ENCODE assay signal across 25 cellular contexts in the genomic region with DNA sequence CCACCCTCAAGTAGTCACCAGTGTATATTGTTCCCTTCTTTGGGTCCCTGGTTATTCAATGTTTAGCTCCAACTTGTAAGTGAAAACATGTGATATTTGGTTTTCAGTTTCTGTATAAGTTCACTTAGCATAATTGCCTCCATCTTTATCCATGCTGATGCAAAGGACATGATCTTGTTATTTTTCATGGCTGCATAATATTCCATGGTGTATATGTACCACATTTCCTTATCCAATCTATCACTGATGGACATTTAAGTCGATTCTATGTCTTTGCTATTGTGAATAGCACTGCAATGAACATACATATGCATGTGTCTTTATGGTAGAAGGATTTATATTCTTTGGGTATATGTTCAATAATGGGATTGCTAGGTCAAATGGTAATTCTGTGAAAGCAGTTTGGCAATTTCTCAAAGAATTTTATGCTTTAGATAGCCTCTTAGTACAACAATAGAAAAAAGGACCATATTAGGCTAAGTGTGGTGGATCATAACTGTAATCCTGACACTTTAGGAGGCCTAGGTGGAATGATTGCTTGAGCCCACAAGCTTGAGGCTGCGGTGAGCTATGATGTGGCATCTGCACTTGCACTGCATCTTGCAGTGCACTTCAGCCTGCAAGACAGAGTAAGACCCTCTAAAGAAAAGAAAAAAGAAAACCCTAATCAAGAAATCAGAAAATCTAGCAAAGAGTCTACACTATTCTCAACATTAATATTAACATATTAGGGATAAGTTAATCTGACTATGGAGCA.
"Had no signal": no experiment of that assay in that cellular context is flagged by ENCODE, and none has a peak within 500 bp of the region (broad histone marks: within the 10 kb centered on the region; RNA-seq: fewer than 3 reads in every experiment).

No MANE protein-coding gene starts in this region.

- FAIRE-seq: islet of Langerhans, kidney had no signal

- H3K36me3 Mint-ChIP-seq: immature natural killer cell; naive thymus-derived CD4-positive, alpha-beta T cell; natural killer cell treated with Interleukin-12 subunit alpha and Interleukin-12 subunit beta and Interleukin-15 and Interleukin-18, amount 100 ng/mL, for 72 hours; stimulated activated naive B cell treated with anti-CD40 and anti-IgM and Interleukin-4, amounts not matched to agents 10 μg/mL and 1 μg/mL and 100 μg/mL, for 72 hours had no signal

- H3K4me2 ChIP-seq: smooth muscle cell had no signal

- H3K36me3 ChIP-seq: left lung, ovary, right atrium auricular region, right lobe of liver, stomach, thyroid gland, transverse colon, upper lobe of left lung had no signal

- H3K27ac Mint-ChIP-seq: immature natural killer cell; naive thymus-derived CD4-positive, alpha-beta T cell; natural killer cell treated with Interleukin-12 subunit alpha and Interleukin-12 subunit beta and Interleukin-15 and Interleukin-18, amount 100 ng/mL, for 72 hours; progenitor cell of endocrine pancreas; stimulated activated naive B cell treated with anti-CD40 and anti-IgM and Interleukin-4, amounts not matched to agents 10 μg/mL and 1 μg/mL and 100 μg/mL, for 72 hours had no signal

- H3K4me3 Mint-ChIP-seq: immature natural killer cell; naive thymus-derived CD4-positive, alpha-beta T cell; natural killer cell treated with Interleukin-12 subunit alpha and Interleukin-12 subunit beta and Interleukin-15 and Interleukin-18, amount 100 ng/mL, for 72 hours; stimulated activated naive B cell treated with anti-CD40 and anti-IgM and Interleukin-4, amounts not matched to agents 10 μg/mL and 1 μg/mL and 100 μg/mL, for 72 hours had no signal

- H3K27me3 Mint-ChIP-seq: naive thymus-derived CD4-positive, alpha-beta T cell; natural killer cell treated with Interleukin-12 subunit alpha and Interleukin-12 subunit beta and Interleukin-15 and Interleukin-18, amount 100 ng/mL, for 72 hours; progenitor cell of endocrine pancreas; stimulated activated naive B cell treated with anti-CD40 and anti-IgM and Interleukin-4, amounts not matched to agents 10 μg/mL and 1 μg/mL and 100 μg/mL, for 72 hours had no signal

- H3K27me3 ChIP-seq: left lung, ovary, right atrium auricular region, right lobe of liver, stomach, testis, thyroid gland, transverse colon, upper lobe of left lung had no signal

- H3K9me3 ChIP-seq: mucosa of descending colon, ovary, right atrium auricular region, right lobe of liver, testis, thyroid gland, transverse colon, upper lobe of left lung had no signal

- H3K4me3 ChIP-seq: left lung, lung, mucosa of descending colon, ovary, right atrium auricular region, right lobe of liver, smooth muscle cell, stomach, testis, thyroid gland, transverse colon, upper lobe of left lung had no signal

- H3K4me1 ChIP-seq: left lung, right atrium auricular region, right lobe of liver, stomach, testis, thyroid gland, transverse colon, upper lobe of left lung had no signal

- ATAC-seq: left colon; left lung; mucosa of descending colon; naive thymus-derived CD4-positive, alpha-beta T cell; natural killer cell treated with Interleukin-12 subunit alpha and Interleukin-12 subunit beta and Interleukin-15 and Interleukin-18, amount 100 ng/mL, for 72 hours; right lobe of liver; stimulated activated naive B cell treated with anti-CD40 and anti-IgM and Interleukin-4, amounts not matched to agents 10 μg/mL and 1 μg/mL and 100 μg/mL, for 72 hours; stimulated activated naive CD8-positive, alpha-beta T cell treated with anti-CD3 and anti-CD28 coated beads, Interleukin-15, Interleukin-2, amounts not matched to agents 100 U/mL and 50 U/mL, for 24 hours had no signal

- H3K27ac ChIP-seq: left lung, ovary, right atrium auricular region, right lobe of liver, stomach, testis, thyroid gland, transverse colon, upper lobe of left lung had no signal

- H3K4me1 Mint-ChIP-seq: immature natural killer cell; naive thymus-derived CD4-positive, alpha-beta T cell; stimulated activated naive B cell treated with anti-CD40 and anti-IgM and Interleukin-4, amounts not matched to agents 10 μg/mL and 1 μg/mL and 100 μg/mL, for 72 hours had no signal

- DNase-seq: hypothalamus; immature natural killer cell; kidney; left colon; left lung; midbrain; mucosa of descending colon; naive thymus-derived CD4-positive, alpha-beta T cell; ovary; right lobe of liver; stimulated activated CD4-positive, alpha-beta T cell treated with anti-CD3 and anti-CD28 coated beads, Interleukin-1b, Interleukin-23, amount 100 ng/mL, for 48 hours; stimulated activated CD4-positive, alpha-beta T cell treated with anti-CD3 and anti-CD28 coated beads, Interleukin-2, amount 100 ng/mL, for 48 hours; stimulated activated naive B cell treated with anti-CD40 and anti-IgM and Interleukin-4, amounts not matched to agents 10 μg/mL and 1 μg/mL and 100 μg/mL, for 72 hours; stimulated activated naive CD8-positive, alpha-beta T cell treated with anti-CD3 and anti-CD28 coated beads, Interleukin-15, Interleukin-2, amounts not matched to agents 100 U/mL and 50 U/mL, for 24 hours; stomach; testis; thyroid gland; transverse colon; upper lobe of left lung had no signal
